In genomic region chr11:17483505-17483904, GRCh38 we compare ENCODE assay signal across 27 cellular contexts.
"Had no signal": no experiment of that assay in that cellular context is flagged by ENCODE, and none has a peak within 500 bp of the region (broad histone marks: within the 10 kb centered on the region; RNA-seq: fewer than 3 reads in every experiment).

No MANE protein-coding gene starts in this region.

- DNase-seq: stimulated activated CD4-positive, alpha-beta T cell treated with anti-CD3 and anti-CD28 coated beads, Interleukin-2, amount 100 ng/mL, for 48 hours; stimulated activated CD4-positive, alpha-beta T cell treated with anti-CD3 and anti-CD28 coated beads, Interleukin-4, amount 100 ng/mL, for 1 hour; stimulated activated CD4-positive, alpha-beta T cell treated with anti-CD3 and anti-CD28 coated beads, Interleukin-4, amount 100 ng/mL, for 24 hours; stimulated activated CD4-positive, alpha-beta T cell treated with anti-CD3 and anti-CD28 coated beads, Interleukin-4, amount 100 ng/mL, for 4 hours; stimulated activated CD8-positive, alpha-beta memory T cell treated with anti-CD3 and anti-CD28 coated beads, Interleukin-4, amount 100 ng/mL, for 48 hours; stimulated activated naive B cell treated with anti-CD40 and anti-IgM and Interleukin-4, amounts not matched to agents 10 μg/mL and 1 μg/mL and 100 μg/mL, for 72 hours; stimulated activated naive CD4-positive, alpha-beta T cell; stimulated activated naive CD4-positive, alpha-beta T cell treated with Interleukin-2 at 50 U/mL for 16 hours; stimulated activated naive CD8-positive, alpha-beta T cell treated with anti-CD3 and anti-CD28 coated beads, Interleukin-15, amount 100 ng/mL, for 72 hours; stimulated activated naive CD8-positive, alpha-beta T cell treated with anti-CD3 and anti-CD28 coated beads, Interleukin-15, Interleukin-2, amounts not matched to agents 100 U/mL and 50 U/mL, for 24 hours; stomach; substantia nigra; testis; thyroid gland; tibial artery; transverse colon; trophoblast cell; upper lobe of left lung; upper lobe of right lung; uterus had no signal

- FAIRE-seq: urothelium cell line had no signal

- H3K27ac ChIP-seq: stomach, suprapubic skin, testis, thoracic aorta, thyroid gland, tibial artery, tibial nerve, transverse colon, upper lobe of left lung, upper lobe of right lung, uterus, vagina had no signal

- H3K4me1 ChIP-seq: testis, upper lobe of right lung, uterus, vagina had no signal

- ATAC-seq: stimulated activated effector memory CD8-positive, alpha-beta T cell treated with anti-CD3 and anti-CD28 coated beads, Interleukin-12 subunit alpha, Interleukin-12 subunit beta, amount 100 ng/mL, for 72 hours; stimulated activated memory B cell treated with anti-CD40 and anti-IgM and Interleukin-4, amounts not matched to agents 10 μg/mL and 1 μg/mL and 100 μg/mL, for 72 hours; stimulated activated naive B cell treated with anti-CD40 and anti-IgM and Interleukin-4, amounts not matched to agents 10 μg/mL and 1 μg/mL and 100 μg/mL, for 72 hours; stimulated activated naive CD8-positive, alpha-beta T cell treated with anti-CD3 and anti-CD28 coated beads, Interleukin-15, amount 100 ng/mL, for 72 hours; stimulated activated naive CD8-positive, alpha-beta T cell treated with anti-CD3 and anti-CD28 coated beads, Interleukin-15, Interleukin-2, amounts not matched to agents 100 U/mL and 50 U/mL, for 24 hours; upper lobe of right lung had no signal

- H3K27me3 ChIP-seq: testis, thyroid gland, upper lobe of left lung, vagina had no signal

- H3K36me3 ChIP-seq: stomach, suprapubic skin, thoracic aorta, thyroid gland, tibial artery, tibial nerve, transverse colon, upper lobe of left lung, upper lobe of right lung, uterus, vagina had no signal

- H3K9me3 ChIP-seq: stomach, suprapubic skin, testis, thoracic aorta, thyroid gland, tibial artery, tibial nerve, transverse colon, upper lobe of right lung, uterus, vagina had no signal

- H3K4me3 ChIP-seq: stomach, suprapubic skin, testis, thoracic aorta, thyroid gland, tibial artery, tibial nerve, transverse colon, upper lobe of left lung, upper lobe of right lung, uterus, vagina had no signal
